22 cellular contexts compared by ENCODE assay signal in genomic region chr1:10735603-10736305, GRCh38.
A peak's percentile ranks its signal among the peaks of the same experiment; 100 is the strongest.
DNase-seq lines count a peak whose midpoint lies in the region; ATAC-seq, FAIRE-seq and TF ChIP-seq lines count a peak whose summit lies in the region.
"Had no signal": no experiment of that assay in that cellular context is flagged by ENCODE, and none has a peak within 500 bp of the region (broad histone marks: within the 10 kb centered on the region; RNA-seq: fewer than 3 reads in every experiment).

No MANE protein-coding gene starts in this region.

- H3K79me1 ChIP-seq in trophoblast cell (ENCODE audit: low read length) = no peaks in the 10 kb centered on the region

- TF ChIP-seq CTCF in keratinocyte (optimal IDR thresholded peaks at IDR 0.05 in 1 of 3, IDR thresholded peaks at IDR 0.05 in 1 of 3, conservative IDR thresholded peaks at IDR 0.05 in 1 of 3; ENCODE audit: extremely low read depth in 1 of 3, insufficient read depth in 2 of 3, low read length in 3 of 3) (no peak), gastrocnemius medialis (IDR thresholded peaks at IDR 0.05 in 4 of 5, conservative IDR thresholded peaks at IDR 0.05 in 1 of 5) (peak in 1 of 5 experiments; percentile 14), CD14-positive monocyte (IDR thresholded peaks at IDR 0.05) (no peak)

- peak overlapping the region; percentile 11 for H3K27ac ChIP-seq in caudate nucleus (ENCODE audit: low read depth, low read length)
- no peak overlapping the region for H3K27ac ChIP-seq in keratinocyte (ENCODE audit: control insufficient read depth, insufficient read depth, low read length)
- H3K27ac ChIP-seq in gastrocnemius medialis = peak overlapping the region; percentile 75 to 86 (median 82)
- no peak overlapping the region for H3K27ac ChIP-seq in trophoblast cell (ENCODE audit: low read depth, low read length)
- H3K27ac ChIP-seq: KMS-11, upper lobe of right lung had no signal

- no peak overlapping the region for H3K14ac ChIP-seq in trophoblast cell (ENCODE audit: low read length)

- no peak overlapping the region for H2BK5ac ChIP-seq in trophoblast cell (ENCODE audit: low read depth, low read length, poor library complexity)

- DNase-seq in DMS153 treated with DMSO at 0.1 percent for 48 hours (lab: John Stamatoyannopoulos, UW; ENCODE audit: unreplicated experiment) = peak; percentile 12
- no peak for DNase-seq in DMS153 (lab: John Stamatoyannopoulos, UW)
- DNase-seq in caudate nucleus (lab: John Stamatoyannopoulos, UW) = peak in 2 of 61 donors; percentile 12 to 22
- DNase-seq in keratinocyte (ENCODE audit: low read depth, low spot score) = no peak
- peak; percentile 71 to 81 for DNase-seq in gastrocnemius medialis
- no peak for DNase-seq in trophoblast cell
- no peak for DNase-seq in CD14-positive monocyte (ENCODE audit: low spot score)
- DNase-seq in hepatic stellate cell (ENCODE audit: low spot score) = no peak
- DNase-seq: 8988T; activated CD4-positive, alpha-beta T cell treated with anti-CD3 and anti-CD28 coated beads, Interleukin-2, amount 10 ng/mL, durations not matched to agents 24 days and 14 days; activated CD8-positive, alpha-beta memory T cell treated with anti-CD3 and anti-CD28 coated beads, Interleukin-2, amount 10 ng/mL, durations not matched to agents 7 days and 5 days; immature natural killer cell; lower lobe of right lung; NCI-H1694 treated with DMSO at 0.1 percent for 48 hours; NCI-H226; Peyer's patch; T-helper 2 cell had no signal

- ATAC-seq in gastrocnemius medialis = peak; percentile 81 to 87
- ATAC-seq: activated CD8-positive, alpha-beta memory T cell treated with anti-CD3 and anti-CD28 coated beads, Interleukin-2, amount 10 ng/mL, durations not matched to agents 7 days and 5 days; activated naive CD4-positive, alpha-beta T cell treated with anti-CD3 and anti-CD28 coated beads, Interleukin-2, amount 50 U/mL, for 72 hours had no signal

- H4K12ac ChIP-seq in trophoblast cell (ENCODE audit: low read depth, low read length) = no peak overlapping the region

- H3K27me3 ChIP-seq in keratinocyte (ENCODE audit: control insufficient read depth, extremely low read depth, insufficient read depth, low read length) (no peaks in the 10 kb centered on the region), gastrocnemius medialis (no peaks in the 10 kb centered on the region), trophoblast cell (ENCODE audit: insufficient read depth, low read length) (no peaks in the 10 kb centered on the region)
- H3K27me3 ChIP-seq: Peyer's patch, upper lobe of right lung had no signal

- H3K9me3 Mint-ChIP-seq in CD14-positive monocyte = no peaks in the 10 kb centered on the region
- H3K9me3 Mint-ChIP-seq: activated CD4-positive, alpha-beta T cell treated with anti-CD3 and anti-CD28 coated beads, Interleukin-2, amount 10 ng/mL, durations not matched to agents 24 days and 14 days; activated naive CD4-positive, alpha-beta T cell treated with anti-CD3 and anti-CD28 coated beads, Interleukin-2, amount 50 U/mL, for 72 hours; immature natural killer cell had no signal

- H4K91ac ChIP-seq in trophoblast cell (ENCODE audit: low read depth, low read length) = no peak overlapping the region

- no peak overlapping the region for H2BK120ac ChIP-seq in trophoblast cell (ENCODE audit: insufficient read depth, low read length, poor library complexity)

- H3K4me1 ChIP-seq in keratinocyte (ENCODE audit: control insufficient read depth, extremely low read depth, insufficient read depth, low read length) (peaks cover 5% of the 10 kb centered on the region), gastrocnemius medialis (peaks cover 51 to 68% of the 10 kb centered on the region in 2 donors), trophoblast cell (ENCODE audit: control insufficient read depth in 1 of 2, insufficient read depth in 2 of 2, low read length in 2 of 2) (no peaks in the 10 kb centered on the region)

- peak overlapping the region in 1 of 7 donors; percentile 57 for H3K27ac Mint-ChIP-seq in CD14-positive monocyte
- H3K27ac Mint-ChIP-seq: activated CD4-positive, alpha-beta T cell treated with anti-CD3 and anti-CD28 coated beads, Interleukin-2, amount 10 ng/mL, durations not matched to agents 24 days and 14 days; activated CD8-positive, alpha-beta memory T cell treated with anti-CD3 and anti-CD28 coated beads, Interleukin-2, amount 10 ng/mL, durations not matched to agents 7 days and 5 days; activated naive CD4-positive, alpha-beta T cell treated with anti-CD3 and anti-CD28 coated beads, Interleukin-2, amount 50 U/mL, for 72 hours; immature natural killer cell had no signal

- peak; percentile 9 for FAIRE-seq in keratinocyte (lab: Jason Lieb, UNC)
- FAIRE-seq: astrocyte, colon had no signal

- H3K9ac ChIP-seq in keratinocyte (ENCODE audit: control insufficient read depth, extremely low read depth, insufficient read depth, low read length) (no peak overlapping the region), trophoblast cell (ENCODE audit: low read length) (no peak overlapping the region)
- H3K9ac ChIP-seq: KMS-11 had no signal

- H3K4ac ChIP-seq in trophoblast cell (ENCODE audit: low read depth, low read length) = no peak overlapping the region

- H3K23ac ChIP-seq in trophoblast cell (ENCODE audit: low read length) = no peak overlapping the region

- in situ Hi-C loops in gastrocnemius medialis (cut with MboI; ENCODE audit: low sequenced_read_pairs in 4 of 4) = no loop called here

- H3K4me3 ChIP-seq in keratinocyte (ENCODE audit: control insufficient read depth in 2 of 3, extremely low read depth in 1 of 3, insufficient read depth in 2 of 3, low read depth in 1 of 3, low read length in 3 of 3) (no peak overlapping the region), gastrocnemius medialis (no peak overlapping the region), trophoblast cell (ENCODE audit: low read depth, low read length) (no peak overlapping the region)
- H3K4me3 ChIP-seq: lower lobe of right lung, Peyer's patch, upper lobe of right lung had no signal

- no peaks in the 10 kb centered on the region for H3K36me3 Mint-ChIP-seq in CD14-positive monocyte
- H3K36me3 Mint-ChIP-seq: activated CD8-positive, alpha-beta memory T cell treated with anti-CD3 and anti-CD28 coated beads, Interleukin-2, amount 10 ng/mL, durations not matched to agents 7 days and 5 days; activated naive CD4-positive, alpha-beta T cell treated with anti-CD3 and anti-CD28 coated beads, Interleukin-2, amount 50 U/mL, for 72 hours; immature natural killer cell had no signal

- intact Hi-C loops in gastrocnemius medialis (cut with DNase I; ENCODE audit: low total_unique reads) = no loop called here
- intact Hi-C loops in CD14-positive monocyte (cut with micrococcal nuclease) = no loop called here

- no peak overlapping the region for H3K18ac ChIP-seq in trophoblast cell (ENCODE audit: low read length)

- H3K4me1 Mint-ChIP-seq in CD14-positive monocyte = no peaks in the 10 kb centered on the region
- H3K4me1 Mint-ChIP-seq: activated CD8-positive, alpha-beta memory T cell treated with anti-CD3 and anti-CD28 coated beads, Interleukin-2, amount 10 ng/mL, durations not matched to agents 7 days and 5 days; immature natural killer cell had no signal

- no peak overlapping the region for H2AK5ac ChIP-seq in trophoblast cell (ENCODE audit: low read length)

- H3K27me3 Mint-ChIP-seq in CD14-positive monocyte (ENCODE audit: low read depth in 3 of 3) = peaks cover 1 to 7% (median 6%) of the 10 kb centered on the region in 3 donors

- dilution Hi-C loops in keratinocyte (cut with MboI; ENCODE audit: extremely low pct_ligation_motif_present, low sequenced_read_pairs) = no loop called here

- no peak overlapping the region for H3K4me3 Mint-ChIP-seq in CD14-positive monocyte
- H3K4me3 Mint-ChIP-seq: activated CD4-positive, alpha-beta T cell treated with anti-CD3 and anti-CD28 coated beads, Interleukin-2, amount 10 ng/mL, durations not matched to agents 24 days and 14 days; activated CD8-positive, alpha-beta memory T cell treated with anti-CD3 and anti-CD28 coated beads, Interleukin-2, amount 10 ng/mL, durations not matched to agents 7 days and 5 days; immature natural killer cell had no signal

- no peak overlapping the region for H3K4me2 ChIP-seq in keratinocyte (ENCODE audit: control insufficient read depth, extremely low read depth, insufficient read depth, low read depth, low read length)
- H3K4me2 ChIP-seq in trophoblast cell (ENCODE audit: low read length) = no peak overlapping the region
- H3K4me2 ChIP-seq: KMS-11 had no signal

- H3K79me2 ChIP-seq in keratinocyte (ENCODE audit: control insufficient read depth, insufficient read depth, low read length) = no peaks in the 10 kb centered on the region
- no peaks in the 10 kb centered on the region for H3K79me2 ChIP-seq in trophoblast cell (ENCODE audit: control insufficient read depth, insufficient read depth, low read length, poor library complexity)

- no peaks in the 10 kb centered on the region for H3K9me1 ChIP-seq in keratinocyte (ENCODE audit: control insufficient read depth, extremely low read depth, insufficient read depth, low read length)

- WGBS in trophoblast cell (ENCODE audit: extremely low coverage, insufficient coverage, insufficient read length) = no CpG with 5 or more reads among the region's 10 CpGs

- H3K9me3 ChIP-seq in keratinocyte (ENCODE audit: control insufficient read depth, low read depth, low read length) = no peaks in the 10 kb centered on the region
- H3K9me3 ChIP-seq in gastrocnemius medialis = no peaks in the 10 kb centered on the region
- H3K9me3 ChIP-seq in trophoblast cell (ENCODE audit: insufficient read depth, low read depth, low read length) = no peaks in the 10 kb centered on the region
- H3K9me3 ChIP-seq: lower lobe of right lung, Peyer's patch, upper lobe of right lung had no signal

- H4K20me1 ChIP-seq in keratinocyte (ENCODE audit: control insufficient read depth, extremely low read depth, insufficient read depth, low read length) = no peaks in the 10 kb centered on the region

- no peak overlapping the region for H4K8ac ChIP-seq in trophoblast cell (ENCODE audit: low read depth, low read length)

- peak; percentile 61 to 64 for TF ChIP-seq POLR2A in gastrocnemius medialis (IDR thresholded peaks at IDR 0.05)

- H3K36me3 ChIP-seq in keratinocyte (ENCODE audit: control insufficient read depth in 2 of 2, extremely low read depth in 1 of 2, insufficient read depth in 2 of 2, low read length in 2 of 2) = no peaks in the 10 kb centered on the region
- no peaks in the 10 kb centered on the region for H3K36me3 ChIP-seq in gastrocnemius medialis
- no peaks in the 10 kb centered on the region for H3K36me3 ChIP-seq in trophoblast cell (ENCODE audit: control insufficient read depth in 1 of 2, insufficient read depth in 2 of 2, low read length in 2 of 2)
- H3K36me3 ChIP-seq: lower lobe of right lung, Peyer's patch, upper lobe of right lung had no signal

- no peak overlapping the region for H2AFZ ChIP-seq in keratinocyte (ENCODE audit: control insufficient read depth, low read length)
- no peak overlapping the region for H2AFZ ChIP-seq in trophoblast cell (ENCODE audit: insufficient read depth, low read length, poor library complexity)

- H2BK12ac ChIP-seq in trophoblast cell (ENCODE audit: low read length) = no peak overlapping the region

Comparison
In these comparisons a context has a peak if more than half of its experiments do, and no peak if none do; other contexts are left out.
1. DNase-seq: peak in DMS153 treated with DMSO at 0.1 percent for 48 hours (single experiment) and gastrocnemius medialis (2 of 2); none in DMS153 (single experiment), keratinocyte (single experiment), trophoblast cell (0 of 2), CD14-positive monocyte (single experiment) and hepatic stellate cell (single experiment).
2. H3K27ac ChIP-seq: peak in caudate nucleus (single experiment) and gastrocnemius medialis (4 of 4); none in keratinocyte (single experiment) and trophoblast cell (single experiment).